Comparison of ENCODE assay signal across 16 cellular contexts in genomic region chr16:88481851-88482250, GRCh38.
"Had no signal": no experiment of that assay in that cellular context is flagged by ENCODE, and none has a peak within 500 bp of the region (broad histone marks: within the 10 kb centered on the region; RNA-seq: fewer than 3 reads in every experiment).

No MANE protein-coding gene starts in this region.

- H3K27me3 Mint-ChIP-seq: activated naive CD8-positive, alpha-beta T cell had no signal

- H3K27me3 ChIP-seq: cardiac muscle cell, foreskin keratinocyte, pancreas, upper lobe of left lung had no signal

- H3K4me3 ChIP-seq: cardiac muscle cell, left lung, pancreas, smooth muscle cell, thoracic aorta, upper lobe of left lung had no signal

- ATAC-seq: foreskin keratinocyte, left lung, sciatic nerve had no signal

- H3K27ac Mint-ChIP-seq: activated naive CD8-positive, alpha-beta T cell; T-helper 1 cell treated with Interleukin-12 subunit alpha and Interleukin-12 subunit beta and Interleukin-4 antibody, amounts not matched to agents 30 μg/mL and 1 μg/mL, for 36 hours had no signal

- H3K36me3 ChIP-seq: cardiac muscle cell, left lung, neutrophil, pancreas, thoracic aorta had no signal

- H3K9me3 ChIP-seq: left lung, neutrophil, pancreas, thoracic aorta, upper lobe of left lung had no signal

- H3K4me2 ChIP-seq: smooth muscle cell had no signal

- H3K27ac ChIP-seq: cardiac muscle cell, epithelial cell of prostate, foreskin keratinocyte, left lung, neutrophil, pancreas, thoracic aorta, upper lobe of left lung, VCaP had no signal

- H3K4me3 Mint-ChIP-seq: activated naive CD8-positive, alpha-beta T cell; T-helper 1 cell treated with Interleukin-12 subunit alpha and Interleukin-12 subunit beta and Interleukin-4 antibody, amounts not matched to agents 30 μg/mL and 1 μg/mL, for 36 hours had no signal

- H3K36me3 Mint-ChIP-seq: activated naive CD8-positive, alpha-beta T cell had no signal

- DNase-seq: activated CD4-positive, CD25-positive, alpha-beta regulatory T cell treated with anti-CD3 and anti-CD28 coated beads, Interleukin-2, amount 50 U/mL, for 72 hours; activated gamma-delta T cell treated with Interleukin-2 at 50 U/mL for 16 hours; foreskin keratinocyte; left lung; stimulated activated CD4-positive, alpha-beta T cell treated with anti-CD3 and anti-CD28 coated beads, Interleukin-4, amount 100 ng/mL, for 1 hour; upper lobe of left lung had no signal

- H3K9me3 Mint-ChIP-seq: T-helper 1 cell treated with Interleukin-12 subunit alpha and Interleukin-12 subunit beta and Interleukin-4 antibody, amounts not matched to agents 30 μg/mL and 1 μg/mL, for 36 hours had no signal

- H3K4me1 ChIP-seq: foreskin keratinocyte, left lung, upper lobe of left lung had no signal
